31 cellular contexts compared by ENCODE assay signal in genomic region chr2:163171786-163172549, GRCh38.
DNase-seq lines count a peak whose midpoint lies in the region; ATAC-seq and TF ChIP-seq lines count a peak whose summit lies in the region.
"Had no signal": no experiment of that assay in that cellular context is flagged by ENCODE, and none has a peak within 500 bp of the region (broad histone marks: within the 10 kb centered on the region; RNA-seq: fewer than 3 reads in every experiment).

No MANE protein-coding gene starts in this region.

- no peak for TF ChIP-seq POLR2A in breast epithelium (IDR thresholded peaks at IDR 0.05)

- H3K4me1 ChIP-seq in breast epithelium (no peaks in the 10 kb centered on the region), adipocyte (ENCODE audit: control insufficient read depth, insufficient read depth, low read length) (peaks cover 12% of the 10 kb centered on the region)
- H3K4me1 ChIP-seq: vagina had no signal

- CTCF ChIA-PET in MCF 10A (lab: Yijun Ruan, JAX) = interaction anchor here (0.7 to 8.2 kb wide), 8 partner anchors 10 to 1428 kb away, joined by 3 to 90 read pairs (median 4); no protein-coding TSS in a partner anchor

- H3K36me3 Mint-ChIP-seq in MCF 10A (ENCODE audit: insufficient read depth, unreplicated experiment) = no peaks in the 10 kb centered on the region
- H3K36me3 Mint-ChIP-seq: CD8-positive, alpha-beta memory T cell; memory B cell had no signal

- H3K27me3 ChIP-seq in breast epithelium = no peaks in the 10 kb centered on the region
- no peaks in the 10 kb centered on the region for H3K27me3 ChIP-seq in adipocyte (replicated peaks; ENCODE audit: control insufficient read depth, insufficient read depth, low read length)
- H3K27me3 ChIP-seq: neutrophil, vagina had no signal

- DNase-seq in MCF 10A (ENCODE audit: unreplicated experiment) = peak; percentile 51
- DNase-seq in breast epithelium (ENCODE audit: low spot score in 2 of 2) = no peak
- DNase-seq in adipocyte (ENCODE audit: low read depth) = peak; percentile 57
- peak; percentile 20 for DNase-seq in fibroblast of villous mesenchyme (ENCODE audit: low read depth)
- no peak for DNase-seq in activated CD4-positive, CD25-positive, alpha-beta regulatory T cell treated with anti-CD3 and anti-CD28 coated beads, Interleukin-2, amount 50 U/mL, for 72 hours
- no peak for DNase-seq in activated CD8-positive, alpha-beta memory T cell treated with anti-CD3 and anti-CD28 coated beads, Interleukin-2, amount 50 U/mL, for 48 hours
- DNase-seq: activated CD4-positive, alpha-beta T cell treated with anti-CD3 and anti-CD28 coated beads, Interleukin-2, amount 10 ng/mL, durations not matched to agents 24 days and 14 days; activated gamma-delta T cell treated with Interleukin-2 at 50 U/mL for 16 hours; activated T-cell treated with anti-CD3 and anti-CD28 coated beads, Interleukin-2, amount 50 U/mL, for 24 hours; CD8-positive, alpha-beta memory T cell; effector CD4-positive, alpha-beta T cell; GF-D8; left colon; MM.1S; NCI-H1417; NCI-H524; NK-92 treated with Interleukin-12 subunit alpha and Interleukin-12 subunit beta, amount 100 ng/mL, for 24 hours; SHP77; T-helper 9 cell had no signal

- no peak for ATAC-seq in HG03097 (IDR thresholded peaks at IDR 0.05; ENCODE audit: low FRiP score, unreplicated experiment)
- ATAC-seq in GM18868 (IDR thresholded peaks at IDR 0.05; ENCODE audit: unreplicated experiment) = no peak
- ATAC-seq: HCT116, K562, left colon had no signal

- POLR2A ChIA-PET in MCF 10A (lab: Yijun Ruan, JAX) = interaction anchor here (0.7 kb wide), 1 partner anchor 17 kb away, joined by 3 read pairs; no protein-coding TSS in a partner anchor

- TF ChIP-seq CTCF in MCF 10A (IDR thresholded peaks at IDR 0.05; ENCODE audit: unreplicated experiment) = no peak
- no peak for TF ChIP-seq CTCF in breast epithelium (IDR thresholded peaks at IDR 0.05)
- no peak for TF ChIP-seq CTCF in fibroblast of villous mesenchyme (IDR thresholded peaks at IDR 0.05; ENCODE audit: insufficient read depth, low read depth, low read length)

- H3K9me3 ChIP-seq in breast epithelium = no peaks in the 10 kb centered on the region
- H3K9me3 ChIP-seq in adipocyte (ENCODE audit: control insufficient read depth, low read length) = no peaks in the 10 kb centered on the region
- H3K9me3 ChIP-seq: neutrophil, vagina had no signal

- no peak overlapping the region for H3K4me3 Mint-ChIP-seq in MCF 10A (ENCODE audit: unreplicated experiment)
- H3K4me3 Mint-ChIP-seq: activated CD4-positive, alpha-beta T cell treated with anti-CD3 and anti-CD28 coated beads, Interleukin-2, amount 10 ng/mL, durations not matched to agents 24 days and 14 days; activated T-cell treated with anti-CD3 and anti-CD28 coated beads, Interleukin-2, amount 50 U/mL, for 24 hours; B cell; CD8-positive, alpha-beta memory T cell; memory B cell; stimulated activated naive CD8-positive, alpha-beta T cell treated with anti-CD3 and anti-CD28 coated beads, Interleukin-15, Interleukin-2, amounts not matched to agents 100 ng/mL and 50 ng/mL, for 24 hours had no signal

- no peak overlapping the region for H3K4me3 ChIP-seq in breast epithelium
- no peak overlapping the region for H3K4me3 ChIP-seq in adipocyte (ENCODE audit: low read length)
- no peak overlapping the region for H3K4me3 ChIP-seq in fibroblast of villous mesenchyme (ENCODE audit: low read depth, low read length)
- H3K4me3 ChIP-seq: K562, skin epidermis, vagina had no signal

- intact Hi-C loops in MCF 10A (cut with micrococcal nuclease) = loop anchor here (5.0 kb wide), 1 partner anchor 1430 kb away; no protein-coding TSS in a partner anchor
- intact Hi-C loops in breast epithelium (cut with DNase I; ENCODE audit: low total_unique reads) = loop anchor here (10.0 kb wide), 1 partner anchor 153 kb away; no protein-coding TSS in a partner anchor

- H3K9me3 Mint-ChIP-seq in MCF 10A (ENCODE audit: unreplicated experiment) = no peaks in the 10 kb centered on the region
- H3K9me3 Mint-ChIP-seq: activated CD4-positive, alpha-beta T cell treated with anti-CD3 and anti-CD28 coated beads, Interleukin-2, amount 10 ng/mL, durations not matched to agents 24 days and 14 days; memory B cell; stimulated activated naive CD8-positive, alpha-beta T cell treated with anti-CD3 and anti-CD28 coated beads, Interleukin-15, Interleukin-2, amounts not matched to agents 100 ng/mL and 50 ng/mL, for 24 hours had no signal

- H3K27ac Mint-ChIP-seq in MCF 10A (ENCODE audit: low read depth, unreplicated experiment) = peak overlapping the region; percentile 57
- H3K27ac Mint-ChIP-seq: activated CD4-positive, alpha-beta T cell treated with anti-CD3 and anti-CD28 coated beads, Interleukin-2, amount 10 ng/mL, durations not matched to agents 24 days and 14 days; activated T-cell treated with anti-CD3 and anti-CD28 coated beads, Interleukin-2, amount 50 U/mL, for 24 hours; B cell; CD8-positive, alpha-beta memory T cell; memory B cell; stimulated activated naive CD8-positive, alpha-beta T cell treated with anti-CD3 and anti-CD28 coated beads, Interleukin-15, Interleukin-2, amounts not matched to agents 100 ng/mL and 50 ng/mL, for 24 hours had no signal

- H3K27ac ChIP-seq in breast epithelium = no peak overlapping the region
- H3K27ac ChIP-seq: epithelial cell of prostate, neutrophil, skin epidermis, vagina, VCaP had no signal

- BruUV-seq in MCF 10A (replicated peaks; lab: Mats Ljungman, UMichigan) = no TSS peak

- no peak overlapping the region for H3K9ac ChIP-seq in adipocyte (ENCODE audit: low read length)

- no peaks in the 10 kb centered on the region for H3K36me3 ChIP-seq in breast epithelium
- H3K36me3 ChIP-seq in adipocyte (ENCODE audit: control insufficient read depth, insufficient read depth, low read length, severe bottlenecking) = no peaks in the 10 kb centered on the region
- H3K36me3 ChIP-seq: neutrophil, vagina had no signal

- H3K4me1 Mint-ChIP-seq in MCF 10A (ENCODE audit: insufficient read depth, unreplicated experiment) = peaks cover 14% of the 10 kb centered on the region
- H3K4me1 Mint-ChIP-seq: activated CD4-positive, alpha-beta T cell treated with anti-CD3 and anti-CD28 coated beads, Interleukin-2, amount 10 ng/mL, durations not matched to agents 24 days and 14 days; B cell; CD8-positive, alpha-beta memory T cell; memory B cell had no signal

- no peaks in the 10 kb centered on the region for H3K27me3 Mint-ChIP-seq in MCF 10A (ENCODE audit: insufficient read depth, unreplicated experiment)
- H3K27me3 Mint-ChIP-seq: activated CD4-positive, alpha-beta T cell treated with anti-CD3 and anti-CD28 coated beads, Interleukin-2, amount 10 ng/mL, durations not matched to agents 24 days and 14 days; activated T-cell treated with anti-CD3 and anti-CD28 coated beads, Interleukin-2, amount 50 U/mL, for 24 hours; B cell; CD8-positive, alpha-beta memory T cell; memory B cell had no signal

Comparison
In these comparisons a context has a peak if more than half of its experiments do, and no peak if none do; other contexts are left out.
1. DNase-seq: peak in MCF 10A (single experiment), adipocyte (single experiment) and fibroblast of villous mesenchyme (single experiment); none in breast epithelium (0 of 2), activated CD4-positive, CD25-positive, alpha-beta regulatory T cell treated with anti-CD3 and anti-CD28 coated beads, Interleukin-2, amount 50 U/mL, for 72 hours (single experiment) and activated CD8-positive, alpha-beta memory T cell treated with anti-CD3 and anti-CD28 coated beads, Interleukin-2, amount 50 U/mL, for 48 hours (single experiment).